1 cellular context compared by ENCODE assay signal in the genomic region with DNA sequence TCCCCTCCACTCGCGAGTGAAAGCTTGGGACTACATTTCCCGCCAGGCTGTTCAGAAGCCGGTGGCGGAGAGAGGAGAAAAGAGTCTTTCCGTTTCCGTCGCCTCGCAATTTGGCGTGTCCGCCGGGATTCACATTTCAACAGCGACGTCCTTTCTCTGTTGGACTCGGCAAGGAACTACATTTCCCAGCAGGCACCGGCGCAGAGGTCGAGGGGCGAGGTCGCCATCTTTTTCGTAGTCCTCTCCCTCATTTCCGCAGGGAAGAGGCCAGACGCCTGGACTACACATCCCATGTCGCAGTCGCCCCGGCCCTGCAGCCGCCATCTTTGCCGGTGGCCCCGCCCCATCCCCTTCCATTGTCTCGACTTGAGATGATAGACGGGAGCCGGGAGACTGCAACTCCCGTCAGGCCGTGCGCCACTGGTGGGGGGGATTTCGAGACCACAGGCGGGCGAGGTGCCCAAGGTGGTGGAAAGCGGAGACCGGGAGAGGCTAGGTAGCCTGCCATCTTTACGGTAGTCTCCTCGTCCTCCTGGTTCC.
TF ChIP-seq lines count a peak whose summit lies in the region.

No MANE protein-coding gene starts in this region.

TF ChIP-seq in HEK293, 187 proteins besides CTCF, POLR2A, EP300 and RAD21 (continued from another document):
- TF ChIP-seq, protein P1, sequence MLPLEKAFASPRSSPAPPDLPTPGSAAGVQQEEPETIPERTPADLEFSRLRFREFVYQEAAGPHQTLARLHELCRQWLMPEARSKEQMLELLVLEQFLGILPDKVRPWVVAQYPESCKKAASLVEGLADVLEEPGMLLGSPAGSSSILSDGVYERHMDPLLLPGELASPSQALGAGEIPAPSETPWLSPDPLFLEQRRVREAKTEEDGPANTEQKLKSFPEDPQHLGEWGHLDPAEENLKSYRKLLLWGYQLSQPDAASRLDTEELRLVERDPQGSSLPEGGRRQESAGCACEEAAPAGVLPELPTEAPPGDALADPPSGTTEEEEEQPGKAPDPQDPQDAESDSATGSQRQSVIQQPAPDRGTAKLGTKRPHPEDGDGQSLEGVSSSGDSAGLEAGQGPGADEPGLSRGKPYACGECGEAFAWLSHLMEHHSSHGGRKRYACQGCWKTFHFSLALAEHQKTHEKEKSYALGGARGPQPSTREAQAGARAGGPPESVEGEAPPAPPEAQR (tag by site-specific recombination; IDR thresholded peaks at IDR 0.05): 0 out of 2 replicates have a peak, but pooled peaks have one; percentile 54
- peak; percentile 95 for TF ChIP-seq KLF8 (tag by site-specific recombination; IDR thresholded peaks at IDR 0.05)
- no peak for TF ChIP-seq ZFP41 (tag by site-specific recombination; IDR thresholded peaks at IDR 0.05; ENCODE audit: borderline replicate concordance)
- no peak for TF ChIP-seq HOXD13 (CRISPR knock-in tag; IDR thresholded peaks at IDR 0.05; ENCODE audit: borderline replicate concordance)
- no peak for TF ChIP-seq ZNF423 (tag by site-specific recombination; IDR thresholded peaks at IDR 0.05)
- TF ChIP-seq, protein P2, sequence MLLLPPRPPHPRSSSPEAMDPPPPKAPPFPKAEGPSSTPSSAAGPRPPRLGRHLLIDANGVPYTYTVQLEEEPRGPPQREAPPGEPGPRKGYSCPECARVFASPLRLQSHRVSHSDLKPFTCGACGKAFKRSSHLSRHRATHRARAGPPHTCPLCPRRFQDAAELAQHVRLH (tag by site-specific recombination; IDR thresholded peaks at IDR 0.05): no peak
- TF ChIP-seq, protein P3, sequence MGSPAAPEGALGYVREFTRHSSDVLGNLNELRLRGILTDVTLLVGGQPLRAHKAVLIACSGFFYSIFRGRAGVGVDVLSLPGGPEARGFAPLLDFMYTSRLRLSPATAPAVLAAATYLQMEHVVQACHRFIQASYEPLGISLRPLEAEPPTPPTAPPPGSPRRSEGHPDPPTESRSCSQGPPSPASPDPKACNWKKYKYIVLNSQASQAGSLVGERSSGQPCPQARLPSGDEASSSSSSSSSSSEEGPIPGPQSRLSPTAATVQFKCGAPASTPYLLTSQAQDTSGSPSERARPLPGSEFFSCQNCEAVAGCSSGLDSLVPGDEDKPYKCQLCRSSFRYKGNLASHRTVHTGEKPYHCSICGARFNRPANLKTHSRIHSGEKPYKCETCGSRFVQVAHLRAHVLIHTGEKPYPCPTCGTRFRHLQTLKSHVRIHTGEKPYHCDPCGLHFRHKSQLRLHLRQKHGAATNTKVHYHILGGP (tag by site-specific recombination; IDR thresholded peaks at IDR 0.05): no peak
- no peak for TF ChIP-seq ZNF830 (tag by site-specific recombination; IDR thresholded peaks at IDR 0.05; ENCODE audit: low read depth)
- peak; percentile 81 for TF ChIP-seq ZNF341 (tag by site-specific recombination; IDR thresholded peaks at IDR 0.05; ENCODE audit: low read depth)
- TF ChIP-seq, protein P4, sequence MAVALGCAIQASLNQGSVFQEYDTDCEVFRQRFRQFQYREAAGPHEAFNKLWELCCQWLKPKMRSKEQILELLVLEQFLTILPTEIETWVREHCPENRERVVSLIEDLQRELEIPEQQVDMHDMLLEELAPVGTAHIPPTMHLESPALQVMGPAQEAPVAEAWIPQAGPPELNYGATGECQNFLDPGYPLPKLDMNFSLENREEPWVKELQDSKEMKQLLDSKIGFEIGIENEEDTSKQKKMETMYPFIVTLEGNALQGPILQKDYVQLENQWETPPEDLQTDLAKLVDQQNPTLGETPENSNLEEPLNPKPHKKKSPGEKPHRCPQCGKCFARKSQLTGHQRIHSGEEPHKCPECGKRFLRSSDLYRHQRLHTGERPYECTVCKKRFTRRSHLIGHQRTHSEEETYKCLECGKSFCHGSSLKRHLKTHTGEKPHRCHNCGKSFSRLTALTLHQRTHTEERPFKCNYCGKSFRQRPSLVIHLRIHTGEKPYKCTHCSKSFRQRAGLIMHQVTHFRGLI (tag by site-specific recombination; IDR thresholded peaks at IDR 0.05): no peak
- no peak for TF ChIP-seq ZNF560 (tag by site-specific recombination; IDR thresholded peaks at IDR 0.05; ENCODE audit: borderline replicate concordance)
- peak; percentile 94 for TF ChIP-seq ZXDB (tag by site-specific recombination; IDR thresholded peaks at IDR 0.05)
- no peak for TF ChIP-seq ZNF354C (tag by site-specific recombination; IDR thresholded peaks at IDR 0.05; ENCODE audit: borderline replicate concordance, low read depth)
- no peak for TF ChIP-seq SETDB1 (IDR thresholded peaks at IDR 0.05; ENCODE audit: insufficient read length, low read length)
- TF ChIP-seq ZNF596 (tag by site-specific recombination; IDR thresholded peaks at IDR 0.05): no peak
- peak; percentile 100 for TF ChIP-seq YY1 (tag by site-specific recombination; IDR thresholded peaks at IDR 0.05)
- TF ChIP-seq, protein P5, sequence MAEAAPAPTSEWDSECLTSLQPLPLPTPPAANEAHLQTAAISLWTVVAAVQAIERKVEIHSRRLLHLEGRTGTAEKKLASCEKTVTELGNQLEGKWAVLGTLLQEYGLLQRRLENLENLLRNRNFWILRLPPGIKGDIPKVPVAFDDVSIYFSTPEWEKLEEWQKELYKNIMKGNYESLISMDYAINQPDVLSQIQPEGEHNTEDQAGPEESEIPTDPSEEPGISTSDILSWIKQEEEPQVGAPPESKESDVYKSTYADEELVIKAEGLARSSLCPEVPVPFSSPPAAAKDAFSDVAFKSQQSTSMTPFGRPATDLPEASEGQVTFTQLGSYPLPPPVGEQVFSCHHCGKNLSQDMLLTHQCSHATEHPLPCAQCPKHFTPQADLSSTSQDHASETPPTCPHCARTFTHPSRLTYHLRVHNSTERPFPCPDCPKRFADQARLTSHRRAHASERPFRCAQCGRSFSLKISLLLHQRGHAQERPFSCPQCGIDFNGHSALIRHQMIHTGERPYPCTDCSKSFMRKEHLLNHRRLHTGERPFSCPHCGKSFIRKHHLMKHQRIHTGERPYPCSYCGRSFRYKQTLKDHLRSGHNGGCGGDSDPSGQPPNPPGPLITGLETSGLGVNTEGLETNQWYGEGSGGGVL (tag by site-specific recombination; IDR thresholded peaks at IDR 0.05): no peak
- TF ChIP-seq ZBTB8A (tag by site-specific recombination; IDR thresholded peaks at IDR 0.05): peak; percentile 51; the same call in 1 of the 2 replicates
- no peak for TF ChIP-seq ZNF155 (tag by site-specific recombination; IDR thresholded peaks at IDR 0.05)
- TF ChIP-seq GLIS2 (tag by site-specific recombination; IDR thresholded peaks at IDR 0.05): peak; percentile 77
- TF ChIP-seq ZNF366 (tag by site-specific recombination; conservative IDR thresholded peaks at IDR 0.05): no peak
- no peak for TF ChIP-seq ZNF571 (tag by site-specific recombination; IDR thresholded peaks at IDR 0.05)
- no peak for TF ChIP-seq ZNF311 (tag by site-specific recombination; IDR thresholded peaks at IDR 0.05; ENCODE audit: borderline replicate concordance)
- TF ChIP-seq, protein P6, sequence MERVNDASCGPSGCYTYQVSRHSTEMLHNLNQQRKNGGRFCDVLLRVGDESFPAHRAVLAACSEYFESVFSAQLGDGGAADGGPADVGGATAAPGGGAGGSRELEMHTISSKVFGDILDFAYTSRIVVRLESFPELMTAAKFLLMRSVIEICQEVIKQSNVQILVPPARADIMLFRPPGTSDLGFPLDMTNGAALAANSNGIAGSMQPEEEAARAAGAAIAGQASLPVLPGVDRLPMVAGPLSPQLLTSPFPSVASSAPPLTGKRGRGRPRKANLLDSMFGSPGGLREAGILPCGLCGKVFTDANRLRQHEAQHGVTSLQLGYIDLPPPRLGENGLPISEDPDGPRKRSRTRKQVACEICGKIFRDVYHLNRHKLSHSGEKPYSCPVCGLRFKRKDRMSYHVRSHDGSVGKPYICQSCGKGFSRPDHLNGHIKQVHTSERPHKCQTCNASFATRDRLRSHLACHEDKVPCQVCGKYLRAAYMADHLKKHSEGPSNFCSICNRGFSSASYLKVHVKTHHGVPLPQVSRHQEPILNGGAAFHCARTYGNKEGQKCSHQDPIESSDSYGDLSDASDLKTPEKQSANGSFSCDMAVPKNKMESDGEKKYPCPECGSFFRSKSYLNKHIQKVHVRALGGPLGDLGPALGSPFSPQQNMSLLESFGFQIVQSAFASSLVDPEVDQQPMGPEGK (tag by site-specific recombination; IDR thresholded peaks at IDR 0.05): peak; percentile 48
- 0 out of 2 replicates have a peak, but pooled peaks have one; percentile 38 for TF ChIP-seq ZIC2 (tag by site-specific recombination; IDR thresholded peaks at IDR 0.05)
- TF ChIP-seq, protein P7, sequence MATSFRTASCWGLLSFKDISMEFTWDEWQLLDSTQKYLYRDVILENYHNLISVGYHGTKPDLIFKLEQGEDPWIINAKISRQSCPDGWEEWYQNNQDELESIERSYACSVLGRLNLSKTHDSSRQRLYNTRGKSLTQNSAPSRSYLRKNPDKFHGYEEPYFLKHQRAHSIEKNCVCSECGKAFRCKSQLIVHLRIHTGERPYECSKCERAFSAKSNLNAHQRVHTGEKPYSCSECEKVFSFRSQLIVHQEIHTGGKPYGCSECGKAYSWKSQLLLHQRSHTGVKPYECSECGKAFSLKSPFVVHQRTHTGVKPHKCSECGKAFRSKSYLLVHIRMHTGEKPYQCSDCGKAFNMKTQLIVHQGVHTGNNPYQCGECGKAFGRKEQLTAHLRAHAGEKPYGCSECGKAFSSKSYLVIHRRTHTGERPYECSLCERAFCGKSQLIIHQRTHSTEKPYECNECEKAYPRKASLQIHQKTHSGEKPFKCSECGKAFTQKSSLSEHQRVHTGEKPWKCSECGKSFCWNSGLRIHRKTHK (tag by site-specific recombination; IDR thresholded peaks at IDR 0.05): no peak
- no peak for TF ChIP-seq GFI1B (tag by site-specific recombination; IDR thresholded peaks at IDR 0.05)
- peak; percentile 100 for TF ChIP-seq YY2 (tag by site-specific recombination; IDR thresholded peaks at IDR 0.05)
- TF ChIP-seq, protein P8, sequence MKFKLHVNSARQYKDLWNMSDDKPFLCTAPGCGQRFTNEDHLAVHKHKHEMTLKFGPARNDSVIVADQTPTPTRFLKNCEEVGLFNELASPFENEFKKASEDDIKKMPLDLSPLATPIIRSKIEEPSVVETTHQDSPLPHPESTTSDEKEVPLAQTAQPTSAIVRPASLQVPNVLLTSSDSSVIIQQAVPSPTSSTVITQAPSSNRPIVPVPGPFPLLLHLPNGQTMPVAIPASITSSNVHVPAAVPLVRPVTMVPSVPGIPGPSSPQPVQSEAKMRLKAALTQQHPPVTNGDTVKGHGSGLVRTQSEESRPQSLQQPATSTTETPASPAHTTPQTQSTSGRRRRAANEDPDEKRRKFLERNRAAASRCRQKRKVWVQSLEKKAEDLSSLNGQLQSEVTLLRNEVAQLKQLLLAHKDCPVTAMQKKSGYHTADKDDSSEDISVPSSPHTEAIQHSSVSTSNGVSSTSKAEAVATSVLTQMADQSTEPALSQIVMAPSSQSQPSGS (tag by site-specific recombination; IDR thresholded peaks at IDR 0.05; ENCODE audit: low read depth): no peak
- TF ChIP-seq ZNF561 (tag by site-specific recombination; IDR thresholded peaks at IDR 0.05; ENCODE audit: borderline replicate concordance): 0 out of 2 replicates have a peak, but pooled peaks have one; percentile 35
- TF ChIP-seq, protein P9, sequence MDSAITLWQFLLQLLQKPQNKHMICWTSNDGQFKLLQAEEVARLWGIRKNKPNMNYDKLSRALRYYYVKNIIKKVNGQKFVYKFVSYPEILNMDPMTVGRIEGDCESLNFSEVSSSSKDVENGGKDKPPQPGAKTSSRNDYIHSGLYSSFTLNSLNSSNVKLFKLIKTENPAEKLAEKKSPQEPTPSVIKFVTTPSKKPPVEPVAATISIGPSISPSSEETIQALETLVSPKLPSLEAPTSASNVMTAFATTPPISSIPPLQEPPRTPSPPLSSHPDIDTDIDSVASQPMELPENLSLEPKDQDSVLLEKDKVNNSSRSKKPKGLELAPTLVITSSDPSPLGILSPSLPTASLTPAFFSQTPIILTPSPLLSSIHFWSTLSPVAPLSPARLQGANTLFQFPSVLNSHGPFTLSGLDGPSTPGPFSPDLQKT (IDR thresholded peaks at IDR 0.05; ENCODE audit: borderline replicate concordance, low read depth, low read length): no peak
- no peak for TF ChIP-seq ZNF138 (tag by site-specific recombination; IDR thresholded peaks at IDR 0.05; ENCODE audit: borderline replicate concordance)
